Comparison of ENCODE assay signal across 8 cellular contexts in genomic region chr7:128869138-128869943, GRCh38. TPM values are rescaled to one million over a fixed set of nuclear protein-coding genes. Genes with fewer than 3 reads are reported as not detected.
DNase-seq lines count a peak whose midpoint lies in the region; ATAC-seq, FAIRE-seq and TF ChIP-seq lines count a peak whose summit lies in the region.

No MANE protein-coding gene starts in this region.

- H3K4me3 ChIP-seq in A549 (peak overlapping the region; percentile 47), SK-N-MC (peak overlapping the region; percentile 72), astrocyte of the spinal cord (ENCODE audit: low read depth, low read length) (peak overlapping the region; percentile 34), iPS-18c (ENCODE audit: insufficient read depth, low read depth, low read length) (peak overlapping the region; percentile 71), skin epidermis (peak overlapping the region; percentile 28 to 50 (median 35))

- 8% methylated on average over 4 of the region's 86 CpGs for WGBS in A549 (ENCODE audit: missing lambda C conversion rate)

- no peak for TF ChIP-seq EP300 in A549 (IDR thresholded peaks at IDR 0.05)

- H3K9me3 ChIP-seq in A549 (no peaks in the 10 kb centered on the region), SK-N-MC (ENCODE audit: low read depth, low read length) (no peaks in the 10 kb centered on the region), iPS-18c (ENCODE audit: control insufficient read depth, insufficient read depth, low read length) (no peaks in the 10 kb centered on the region)

- no peak for FAIRE-seq in A549 (lab: Jason Lieb, UNC)

- peaks cover 9% of the 10 kb centered on the region; the same call in 2 of the 3 replicates for H3K4me1 ChIP-seq in A549

- peak overlapping the region; percentile 37 for H3K9ac ChIP-seq in SK-N-MC (ENCODE audit: insufficient read length)

- ATAC-seq in A549, result peak; percentile 78 to 84
- ATAC-seq in GM18498 (IDR thresholded peaks at IDR 0.05; ENCODE audit: unreplicated experiment), result peak; percentile 66
- ATAC-seq in HG03095 (IDR thresholded peaks at IDR 0.05; ENCODE audit: unreplicated experiment), result peak; percentile 55
- ATAC-seq in HG03460 (IDR thresholded peaks at IDR 0.05; ENCODE audit: unreplicated experiment), result no peak

- TF ChIP-seq RAD21 in A549 (conservative IDR thresholded peaks at IDR 0.05 in 1 of 2, IDR thresholded peaks at IDR 0.05 in 1 of 2), result no peak

- H3K36me3 ChIP-seq in SK-N-MC (ENCODE audit: insufficient read depth, low read length), result no peaks in the 10 kb centered on the region; the same call in 1 of the 2 replicates

- peak in 1 of 2 experiments; percentile 30 for DNase-seq in A549 (ENCODE audit: low read depth in 1 of 2, low spot score in 1 of 2)
- no peak for DNase-seq in SK-N-MC (ENCODE audit: low read depth, low spot score)
- DNase-seq in astrocyte of the spinal cord (ENCODE audit: low read depth, low spot score), result peak; percentile 19

- in situ Hi-C loops in astrocyte of the spinal cord (cut with HindIII; ENCODE audit: low sequenced_read_pairs), result no loop called here

- peak overlapping the region; percentile 95 for H3K4me2 ChIP-seq in A549

- POLR2A ChIA-PET in A549 (lab: Yijun Ruan, JAX), result no interaction called here

- CTCF ChIA-PET in A549 (lab: Yijun Ruan, JAX), result interaction anchor here (1.2 to 17.4 kb wide), 3 partner anchors 14 to 131 kb away, joined by 3 to 225 read pairs (median 3); no protein-coding TSS in a partner anchor

- TF ChIP-seq CTCF in A549 (IDR thresholded peaks at IDR 0.05), result peak; percentile 20; the same call in 2 of the 3 replicates
- TF ChIP-seq CTCF in astrocyte of the spinal cord (IDR thresholded peaks at IDR 0.05; ENCODE audit: low read depth, low read length), result peak; percentile 4

- H3K27ac ChIP-seq in A549 (peak overlapping the region; percentile 46 to 84), SK-N-MC (no peak overlapping the region), skin epidermis (peak overlapping the region in 12 of 21 experiments; percentile 11 to 54 (median 36))

- TF ChIP-seq POLR2A in A549 (IDR thresholded peaks at IDR 0.05; ENCODE audit: low read length), result peak; percentile 16; the same call in 1 of the 2 replicates

TF ChIP-seq in A549, 52 proteins besides CTCF, POLR2A, EP300 and RAD21:
- TF ChIP-seq PHF8 (IDR thresholded peaks at IDR 0.05; ENCODE audit: borderline replicate concordance, low read depth), result no peak
- TF ChIP-seq ZSCAN20 (CRISPR knock-in tag; IDR thresholded peaks at IDR 0.05), result no peak
- no peak for TF ChIP-seq TP53 (CRISPR knock-in tag; IDR thresholded peaks at IDR 0.05)
- TF ChIP-seq, protein P1, sequence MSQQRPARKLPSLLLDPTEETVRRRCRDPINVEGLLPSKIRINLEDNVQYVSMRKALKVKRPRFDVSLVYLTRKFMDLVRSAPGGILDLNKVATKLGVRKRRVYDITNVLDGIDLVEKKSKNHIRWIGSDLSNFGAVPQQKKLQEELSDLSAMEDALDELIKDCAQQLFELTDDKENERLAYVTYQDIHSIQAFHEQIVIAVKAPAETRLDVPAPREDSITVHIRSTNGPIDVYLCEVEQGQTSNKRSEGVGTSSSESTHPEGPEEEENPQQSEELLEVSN (IDR thresholded peaks at IDR 0.05; ENCODE audit: borderline replicate concordance, low read depth), result no peak
- TF ChIP-seq HOXA7 (CRISPR knock-in tag; IDR thresholded peaks at IDR 0.05), result no peak
- no peak for TF ChIP-seq TFCP2L1 (CRISPR knock-in tag; IDR thresholded peaks at IDR 0.05)
- TF ChIP-seq, protein P2, sequence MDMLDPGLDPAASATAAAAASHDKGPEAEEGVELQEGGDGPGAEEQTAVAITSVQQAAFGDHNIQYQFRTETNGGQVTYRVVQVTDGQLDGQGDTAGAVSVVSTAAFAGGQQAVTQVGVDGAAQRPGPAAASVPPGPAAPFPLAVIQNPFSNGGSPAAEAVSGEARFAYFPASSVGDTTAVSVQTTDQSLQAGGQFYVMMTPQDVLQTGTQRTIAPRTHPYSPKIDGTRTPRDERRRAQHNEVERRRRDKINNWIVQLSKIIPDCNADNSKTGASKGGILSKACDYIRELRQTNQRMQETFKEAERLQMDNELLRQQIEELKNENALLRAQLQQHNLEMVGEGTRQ (IDR thresholded peaks at IDR 0.05), result no peak
- TF ChIP-seq MYC (IDR thresholded peaks at IDR 0.05; ENCODE audit: borderline replicate concordance, low read length), result no peak
- TF ChIP-seq CEBPB (IDR thresholded peaks at IDR 0.05), result no peak
- no peak for TF ChIP-seq CHD2 (IDR thresholded peaks at IDR 0.05; ENCODE audit: low read length, partially characterized antibody)
- TF ChIP-seq HOXB5 (CRISPR knock-in tag; IDR thresholded peaks at IDR 0.05), result no peak

RNA-seq across cellular contexts. Expression of gene ATP6V1F, which starts 6.7 kb away (rescaled TPM):
- polyA plus RNA-seq in A549 (2011; rRNA removed), result 155 and 180 TPM in 2 replicates
- 386 and 423 TPM in 2 replicates for polyA plus RNA-seq in A549 (2012; cell fraction: cytosol; rRNA removed)
- 183 and 192 TPM in 2 replicates for polyA plus RNA-seq in A549 (2012; cell fraction: nucleus; rRNA removed)
- polyA plus RNA-seq in A549 (2017; fragmentation: RNase III; extraction: RNeasy Plus Mini Kit Qiagen cat#74134 plus additional on column Dnase treatment), result 201 to 230 TPM (median 229 TPM) in 3 replicates
- 46.3 and 46.9 TPM in 2 replicates for polyA minus RNA-seq in A549 (2011; rRNA and poly(A)+ RNA removed)

RNA-seq across cellular contexts. Expression of gene FLNC, which starts 39.1 kb away (rescaled TPM):
- polyA plus RNA-seq in A549 (2011; rRNA removed) (0.43 and 0.60 TPM in 2 replicates), A549 (2017; fragmentation: RNase III; extraction: RNeasy Plus Mini Kit Qiagen cat#74134 plus additional on column Dnase treatment) (3.2 to 3.4 TPM (median 3.4 TPM) in 3 replicates)
- polyA plus RNA-seq in A549 (2012; cell fraction: cytosol; rRNA removed), result 0.70 and 1.1 TPM in 2 replicates
- polyA plus RNA-seq in A549 (2012; cell fraction: nucleus; rRNA removed), result 2.1 and 2.7 TPM in 2 replicates
- polyA minus RNA-seq in A549 (2011; rRNA and poly(A)+ RNA removed), result 1.7 and 3.0 TPM in 2 replicates

RNA-seq across cellular contexts. Expression of gene KCP, which starts 41.2 kb away (rescaled TPM):
- 0.05 TPM in 1 of 2 replicates, not detected in the other for polyA plus RNA-seq in A549 (2011; rRNA removed)
- polyA plus RNA-seq in A549 (2012; cell fraction: cytosol; rRNA removed), result 0.03 and 0.06 TPM in 2 replicates
- polyA plus RNA-seq in A549 (2012; cell fraction: nucleus; rRNA removed), result 0.15 and 0.31 TPM in 2 replicates
- polyA plus RNA-seq in A549 (2017; fragmentation: RNase III; extraction: RNeasy Plus Mini Kit Qiagen cat#74134 plus additional on column Dnase treatment), result 0.07 to 0.18 TPM (median 0.14 TPM) in 3 replicates
- polyA minus RNA-seq in A549 (2011; rRNA and poly(A)+ RNA removed), result not detected in 2 replicates
